22 cellular contexts compared by ENCODE assay signal in genomic region chr9:111886983-111887718, GRCh38.
"Had no signal": no experiment of that assay in that cellular context is flagged by ENCODE, and none has a peak within 500 bp of the region (broad histone marks: within the 10 kb centered on the region; RNA-seq: fewer than 3 reads in every experiment).

No MANE protein-coding gene starts in this region.

- DNase-seq: activated CD4-positive, alpha-beta T cell treated with anti-CD3 and anti-CD28 coated beads for 36 hours; activated CD4-positive, alpha-beta T cell treated with anti-CD3 and anti-CD28 coated beads, Interleukin-2, amount 50 U/mL, for 4 hours; activated effector memory CD4-positive, alpha-beta T cell treated with anti-CD3 and anti-CD28 coated beads, Interleukin-2, amount 50 U/mL, for 16 hours; activated naive CD4-positive, alpha-beta T cell treated with anti-CD3 and anti-CD28 coated beads, Interleukin-2, amount 10 ng/mL, durations not matched to agents 7 days and 5 days; activated T-cell treated with anti-CD3 and anti-CD28 coated beads for 4 hours; amygdala; colonic mucosa; head of caudate nucleus; left ventricle myocardium superior; nephron progenitor cell; pancreas; psoas muscle; stimulated activated CD4-positive, alpha-beta T cell treated with anti-CD3 and anti-CD28 coated beads, Interleukin-12 subunit alpha, Interleukin-12 subunit beta, amount 100 ng/mL, for 4 hours; stimulated activated naive CD8-positive, alpha-beta T cell treated with anti-CD3 and anti-CD28 coated beads, Interleukin-15, amount 100 ng/mL, for 72 hours; uterus had no signal

- H3K27me3 ChIP-seq: colonic mucosa, gastroesophageal sphincter, pancreas, right atrium auricular region, tibial nerve, uterus had no signal

- H3K4me3 ChIP-seq: colonic mucosa, gastroesophageal sphincter, pancreas, psoas muscle, right atrium auricular region, tibial nerve, uterus had no signal

- H3K36me3 ChIP-seq: colonic mucosa, gastroesophageal sphincter, pancreas, right atrium auricular region, tibial nerve, uterus had no signal

- H3K4me1 ChIP-seq: colonic mucosa, gastroesophageal sphincter, pancreas, psoas muscle, right atrium auricular region, uterus had no signal

- H3K9me3 ChIP-seq: colonic mucosa, gastroesophageal sphincter, pancreas, psoas muscle, right atrium auricular region, tibial nerve, uterus had no signal

- H3K27ac ChIP-seq: colonic mucosa, gastroesophageal sphincter, pancreas, psoas muscle, right atrium auricular region, tibial nerve, uterus had no signal

- FAIRE-seq: bronchial epithelial cell, islet of Langerhans, pancreas, TTC549 had no signal

- ATAC-seq: activated CD4-positive, alpha-beta T cell treated with anti-CD3 and anti-CD28 coated beads for 36 hours; gastroesophageal sphincter; left ventricle myocardium superior; pancreas; psoas muscle; stimulated activated effector memory CD8-positive, alpha-beta T cell treated with anti-CD3 and anti-CD28 coated beads, Interleukin-12 subunit alpha, Interleukin-12 subunit beta, amount 100 ng/mL, for 72 hours; stimulated activated naive CD8-positive, alpha-beta T cell treated with anti-CD3 and anti-CD28 coated beads, Interleukin-15, amount 100 ng/mL, for 72 hours had no signal
